In the genomic region with DNA sequence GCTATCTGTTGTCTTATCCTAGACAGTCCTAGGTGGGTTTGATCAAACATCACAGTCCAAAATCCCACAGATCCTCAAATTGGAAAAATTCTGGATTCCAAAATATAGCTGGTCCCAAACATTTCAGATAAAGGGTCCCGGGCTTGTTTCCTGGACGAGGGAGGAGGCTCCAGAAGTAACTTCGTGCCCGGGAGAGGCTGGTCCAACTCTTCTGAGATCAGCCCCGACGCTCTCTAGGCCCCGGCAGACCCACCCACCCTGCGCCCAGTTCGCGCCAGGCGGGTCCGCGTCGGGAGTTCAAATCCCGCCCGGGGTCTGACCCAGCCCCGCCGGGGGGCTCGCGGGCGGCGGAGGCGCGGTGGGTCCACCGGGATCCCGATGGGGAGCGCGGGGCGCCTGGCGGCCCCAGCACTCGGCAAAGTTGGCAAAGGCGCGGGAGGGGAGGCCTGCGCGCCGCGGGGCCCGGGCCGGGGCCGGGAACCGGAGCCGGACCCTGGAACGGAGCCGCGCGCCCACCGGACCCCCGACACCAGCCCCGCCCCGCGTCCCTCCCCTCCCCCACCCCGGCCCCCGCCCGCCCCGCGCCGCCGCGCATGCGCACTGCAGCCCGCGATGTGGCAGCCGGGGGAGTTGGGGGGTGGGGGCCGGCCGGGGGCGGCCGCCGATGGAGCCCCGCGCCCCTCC, we compare ENCODE assay signal across 7 cellular contexts. TPM values are rescaled to one million over a fixed set of nuclear protein-coding genes. Genes with fewer than 3 reads are reported as not detected.
DNase-seq lines count a peak whose midpoint lies in the region; ATAC-seq, FAIRE-seq and TF ChIP-seq lines count a peak whose summit lies in the region.

No MANE protein-coding gene starts in this region.

- H2AFZ ChIP-seq in HCT116 (ENCODE audit: low read depth, low read length, poor library complexity, severe bottlenecking) = no peak overlapping the region

- TF ChIP-seq POLR2A in GM12891 (IDR thresholded peaks at IDR 0.05; ENCODE audit: low read depth, low read length) (no peak), HCT116 (IDR thresholded peaks at IDR 0.05; ENCODE audit: borderline replicate concordance, extremely low read depth, insufficient read depth, insufficient read length) (no peak)

- POLR2A ChIA-PET in HCT116 (lab: Charles Lee) = no interaction called here

- peak; percentile 70 for ATAC-seq in HCT116

- intact Hi-C loops in HCT116 (cut with micrococcal nuclease) (no loop called here), ascending aorta (cut with DNase I) (loop anchor here (10.0 kb wide), 1 partner anchor 161 kb away; the partner anchor contains the start of gene TPGS1)

- H3K36me3 ChIP-seq in HCT116 (ENCODE audit: control insufficient read depth in 1 of 2, insufficient read depth in 2 of 2, low read length in 2 of 2) (peaks cover 0 to 11% of the 10 kb centered on the region in 2 experiments; a peak in 1 of 4 replicates), NT2/D1 (ENCODE audit: insufficient read depth, insufficient read length, low read length) (peaks cover 44% of the 10 kb centered on the region), ascending aorta (peaks cover 0 to 3% of the 10 kb centered on the region in 2 donors)

- H3K9me3 ChIP-seq in HCT116 (ENCODE audit: control insufficient read depth in 1 of 2, insufficient read depth in 1 of 2, low read depth in 1 of 2, low read length in 2 of 2) (no peaks in the 10 kb centered on the region; a peak in 1 of 4 replicates), NT2/D1 (ENCODE audit: insufficient read depth, low read length) (peaks cover 11% of the 10 kb centered on the region; the same call in 1 of the 2 replicates), ascending aorta (no peaks in the 10 kb centered on the region)

- peak overlapping the region; percentile 95 for H3K4me2 ChIP-seq in HCT116 (ENCODE audit: low read length)

- FAIRE-seq in GM12891 (lab: Jason Lieb, UNC) = no peak

- no peaks in the 10 kb centered on the region for H3K27me3 ChIP-seq in HCT116 (ENCODE audit: insufficient read depth, low read length)
- no peaks in the 10 kb centered on the region for H3K27me3 ChIP-seq in NT2/D1 (ENCODE audit: insufficient read depth, insufficient read length)
- H3K27me3 ChIP-seq in ascending aorta = no peaks in the 10 kb centered on the region

- H3K79me2 ChIP-seq in HCT116 (ENCODE audit: insufficient read depth, low read length) = peaks cover 51% of the 10 kb centered on the region

- no peaks in the 10 kb centered on the region for H4K20me1 ChIP-seq in HCT116 (ENCODE audit: insufficient read depth)

- peak; percentile 43 for DNase-seq in GM12891 (ENCODE audit: insufficient read length, low spot score)
- no peak for DNase-seq in HCT116 (ENCODE audit: low read depth, low spot score)
- DNase-seq in NT2/D1 (ENCODE audit: low read depth, low spot score) = no peak
- DNase-seq in ascending aorta (ENCODE audit: low spot score in 2 of 2) = no peak
- DNase-seq in iPS-NIHi7 (ENCODE audit: extremely low spot score) = peak; percentile 93
- peak in 3 of 4 experiments; percentile 15 to 25 (median 23) for DNase-seq in stimulated activated CD4-positive, alpha-beta T cell treated with anti-CD3 and anti-CD28 coated beads, Interleukin-1b, Interleukin-23, amount 100 ng/mL, for 24 hours (ENCODE audit: low read depth in 4 of 4, low spot score in 1 of 4)
- DNase-seq in DMS53 (lab: John Stamatoyannopoulos, UW) = no peak

- RAD21 ChIA-PET in HCT116 (lab: Charles Lee; ENCODE audit: low non-redundant PET in 1 of 2, low total read pairs in 2 of 2, uncharacterized antibody in 2 of 2, unreplicated experiment in 2 of 2) = no interaction called here

- BruUV-seq in HCT116 (replicated peaks; lab: Mats Ljungman, UMichigan) = no TSS peak

- CTCF ChIA-PET in HCT116 (lab: Charles Lee) = no interaction called here

- H3K27ac ChIP-seq in HCT116 (ENCODE audit: low read depth, low read length) (peak overlapping the region; percentile 80), ascending aorta (peak overlapping the region; percentile 58 to 76)

- peak overlapping the region; percentile 78 for H3K9ac ChIP-seq in HCT116 (ENCODE audit: low read length)
- peak overlapping the region; percentile 59 for H3K9ac ChIP-seq in NT2/D1 (ENCODE audit: insufficient read length, low read depth)

- H3K4me3 ChIP-seq in HCT116 (replicated peaks in 1 of 2; ENCODE audit: low read depth in 1 of 2, low read length in 2 of 2) = peak overlapping the region; percentile 70 to 72
- peak overlapping the region; percentile 47 for H3K4me3 ChIP-seq in NT2/D1 (ENCODE audit: insufficient read length, low read depth)
- H3K4me3 ChIP-seq in ascending aorta = peak overlapping the region; percentile 96 to 98

- TF ChIP-seq CTCF in HCT116 (IDR thresholded peaks at IDR 0.05 in 2 of 3, conservative IDR thresholded peaks at IDR 0.05 in 1 of 3; ENCODE audit: borderline replicate concordance in 1 of 3, insufficient read depth in 1 of 3, low read depth in 2 of 3, low read length in 2 of 3) (no peak), ascending aorta (IDR thresholded peaks at IDR 0.05) (no peak)

- H3K9me2 ChIP-seq in HCT116 (ENCODE audit: insufficient read depth) = no peaks in the 10 kb centered on the region

- H3K4me1 ChIP-seq in HCT116 (ENCODE audit: control insufficient read depth in 1 of 2, insufficient read depth in 2 of 2, low read length in 2 of 2) (peaks cover 17 to 26% of the 10 kb centered on the region in 2 experiments), NT2/D1 (ENCODE audit: insufficient read depth, insufficient read length) (peaks cover 22% of the 10 kb centered on the region), ascending aorta (peaks cover 5 to 22% of the 10 kb centered on the region in 2 donors)

- TF ChIP-seq RAD21 in HCT116 (IDR thresholded peaks at IDR 0.05; ENCODE audit: low read depth) = no peak

TF ChIP-seq in GM12891, 5 proteins besides CTCF, POLR2A, EP300 and RAD21:
- no peak for TF ChIP-seq PAX5 (IDR thresholded peaks at IDR 0.05; ENCODE audit: insufficient read depth, low read length, severe bottlenecking)
- no peak for TF ChIP-seq POLR2AphosphoS5 (IDR thresholded peaks at IDR 0.05; ENCODE audit: low read depth, low read length)
- no peak for TF ChIP-seq TAF1 (IDR thresholded peaks at IDR 0.05; ENCODE audit: low read depth, low read length)
- TF ChIP-seq SPI1 (IDR thresholded peaks at IDR 0.05; ENCODE audit: low read depth, low read length) = no peak
- TF ChIP-seq POU2F2 (IDR thresholded peaks at IDR 0.05; ENCODE audit: low read depth, low read length) = no peak

TF ChIP-seq in HCT116, 20 proteins besides CTCF, POLR2A, EP300 and RAD21:
- TF ChIP-seq EGR1 (IDR thresholded peaks at IDR 0.05; ENCODE audit: low read depth) = no peak
- no peak for TF ChIP-seq CBX3 (IDR thresholded peaks at IDR 0.05; ENCODE audit: low read depth)
- no peak for TF ChIP-seq JUND (IDR thresholded peaks at IDR 0.05)
- TF ChIP-seq FOSL1 (IDR thresholded peaks at IDR 0.05; ENCODE audit: low read depth) = no peak
- TF ChIP-seq ZNF274 (IDR thresholded peaks at IDR 0.05; ENCODE audit: low read depth, low read length) = no peak

RNA-seq across cellular contexts. Expression of gene MIER2, which starts 0.5 kb away (rescaled TPM):
- polyA plus RNA-seq in GM12891 (2012; ENCODE audit: low read depth, missing spikeins) = 18.6 TPM
- total RNA-seq in HCT116 (2021; ENCODE audit: unreplicated experiment) = 41.5 TPM
- 36.1 and 42.5 TPM in 2 replicates for polyA plus RNA-seq in HCT116 (2012)
- total RNA-seq in ascending aorta = 128 TPM

RNA-seq across cellular contexts. Expression of gene PLPP2, which starts 52.9 kb away (rescaled TPM):
- 0.18 TPM for polyA plus RNA-seq in GM12891 (2012; ENCODE audit: low read depth, missing spikeins)
- total RNA-seq in HCT116 (2021; ENCODE audit: unreplicated experiment) = 128 TPM
- 153 and 158 TPM in 2 replicates for polyA plus RNA-seq in HCT116 (2012)
- 55.3 TPM for total RNA-seq in ascending aorta

Comparison
In these comparisons a context has a peak if more than half of its experiments do, and no peak if none do; other contexts are left out.
1. DNase-seq: peak in GM12891 (single experiment), iPS-NIHi7 (single experiment) and stimulated activated CD4-positive, alpha-beta T cell treated with anti-CD3 and anti-CD28 coated beads, Interleukin-1b, Interleukin-23, amount 100 ng/mL, for 24 hours (3 of 4); none in HCT116 (single experiment), NT2/D1 (single experiment), ascending aorta (0 of 2) and DMS53 (single experiment).
2. H3K4me3 ChIP-seq: peak in every context shown above with its lines; median percentile 97 in ascending aorta; 71 in HCT116; 47 in NT2/D1.